ENCODE assay signal across 8 cellular contexts in the genomic region with DNA sequence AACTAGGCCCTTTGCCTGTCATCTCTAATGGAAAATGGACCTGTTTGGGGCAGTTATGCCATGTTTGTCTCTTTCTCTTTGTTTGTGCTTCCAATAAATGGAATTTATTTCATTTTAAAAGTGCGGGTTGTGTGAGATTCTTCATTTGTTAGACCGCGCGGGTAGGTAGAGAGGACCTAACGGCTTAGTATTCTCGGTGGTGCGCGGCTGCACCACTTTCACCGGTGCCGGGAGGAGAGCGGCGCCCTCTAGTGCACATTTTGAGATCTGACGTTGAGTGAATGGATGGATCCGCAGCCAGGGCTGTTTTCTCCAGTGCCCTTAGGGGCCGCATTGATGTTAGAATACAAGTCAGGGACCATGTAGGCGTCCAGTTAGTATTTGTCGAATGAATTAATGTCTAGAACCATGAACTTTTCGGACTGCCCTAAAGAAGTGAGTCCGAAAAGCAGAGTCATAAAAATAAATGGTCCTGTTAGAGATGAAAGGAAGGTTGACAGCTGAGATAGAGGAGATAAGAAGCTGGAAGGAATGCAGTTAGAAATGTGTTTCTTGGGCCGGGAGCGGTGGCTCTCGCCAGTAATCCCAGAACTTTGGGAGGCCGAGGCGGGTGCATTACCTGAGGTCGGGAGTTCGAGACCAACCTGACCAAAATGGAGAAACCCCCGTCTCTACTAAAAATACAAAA. TPM values are rescaled to one million over a fixed set of nuclear protein-coding genes. Genes with fewer than 3 reads are reported as not detected.
DNase-seq lines count a peak whose midpoint lies in the region; ATAC-seq, FAIRE-seq and TF ChIP-seq lines count a peak whose summit lies in the region.

No MANE protein-coding gene starts in this region.

- H3K36me3 ChIP-seq in psoas muscle (ENCODE audit: insufficient read depth in 1 of 2, low read depth in 1 of 2) = no peaks in the 10 kb centered on the region

- peak; percentile 77 for DNase-seq in GM12891 (ENCODE audit: insufficient read length, low spot score)
- peak; percentile 70 for DNase-seq in NCI-H1105 (lab: John Stamatoyannopoulos, UW)
- DNase-seq in SKM-1 (lab: John Stamatoyannopoulos, UW; ENCODE audit: unreplicated experiment) = peak; percentile 21
- DNase-seq in activated naive CD4-positive, alpha-beta T cell treated with anti-CD3 and anti-CD28 coated beads, Interleukin-2, amount 10 ng/mL, durations not matched to agents 7 days and 5 days = peak; percentile 89
- peak; percentile 88 for DNase-seq in Right ventricle myocardium inferior (ENCODE audit: missing footprints)
- peak; percentile 77 to 88 for DNase-seq in psoas muscle

- H3K27ac Mint-ChIP-seq in activated naive CD4-positive, alpha-beta T cell treated with anti-CD3 and anti-CD28 coated beads, Interleukin-2, amount 10 ng/mL, durations not matched to agents 7 days and 5 days = no peak overlapping the region

- no peak overlapping the region for H3K27ac ChIP-seq in psoas muscle

- peak; percentile 99 for ATAC-seq in HG02678 (IDR thresholded peaks at IDR 0.05; ENCODE audit: unreplicated experiment)
- peak; percentile 96 for ATAC-seq in Right ventricle myocardium inferior
- peak; percentile 91 to 100 (median 96) for ATAC-seq in psoas muscle
- no peak for ATAC-seq in GM18505 (IDR thresholded peaks at IDR 0.05; ENCODE audit: unreplicated experiment)

- CTCF ChIA-PET in activated naive CD4-positive, alpha-beta T cell treated with anti-CD3 and anti-CD28 coated beads, Interleukin-2, amount 10 ng/mL, durations not matched to agents 7 days and 5 days (lab: Charles Lee) = interaction anchor here (0.7 to 2.3 kb wide), 11 partner anchors 10 to 337 kb away, joined by 3 to 11 read pairs (median 3); a partner anchor contains a TSS

- H3K27me3 ChIP-seq in psoas muscle (ENCODE audit: insufficient read depth in 3 of 3, low read length in 2 of 3) = no peaks in the 10 kb centered on the region

- no peaks in the 10 kb centered on the region for H3K4me1 ChIP-seq in psoas muscle

- no peak for TF ChIP-seq POLR2A in GM12891 (IDR thresholded peaks at IDR 0.05; ENCODE audit: low read depth, low read length)
- no peak for TF ChIP-seq POLR2A in GM18505 (IDR thresholded peaks at IDR 0.05; ENCODE audit: borderline replicate concordance, extremely low read depth, insufficient read depth, insufficient read length)

- peak; percentile 93 for FAIRE-seq in GM12891 (lab: Jason Lieb, UNC)

- no peaks in the 10 kb centered on the region for H3K9me3 ChIP-seq in psoas muscle

- peak overlapping the region; percentile 6 for H3K4me3 ChIP-seq in psoas muscle

- H3K4me3 Mint-ChIP-seq in activated naive CD4-positive, alpha-beta T cell treated with anti-CD3 and anti-CD28 coated beads, Interleukin-2, amount 10 ng/mL, durations not matched to agents 7 days and 5 days = no peak overlapping the region

- no peaks in the 10 kb centered on the region for H3K9me3 Mint-ChIP-seq in activated naive CD4-positive, alpha-beta T cell treated with anti-CD3 and anti-CD28 coated beads, Interleukin-2, amount 10 ng/mL, durations not matched to agents 7 days and 5 days

- H3K4me1 Mint-ChIP-seq in activated naive CD4-positive, alpha-beta T cell treated with anti-CD3 and anti-CD28 coated beads, Interleukin-2, amount 10 ng/mL, durations not matched to agents 7 days and 5 days = peaks cover 13% of the 10 kb centered on the region

- 18 to 20% (median 19%) methylated on average over 27 of the region's 27 CpGs for WGBS in psoas muscle, 3 donors

- peaks cover 24% of the 10 kb centered on the region for H3K27me3 Mint-ChIP-seq in activated naive CD4-positive, alpha-beta T cell treated with anti-CD3 and anti-CD28 coated beads, Interleukin-2, amount 10 ng/mL, durations not matched to agents 7 days and 5 days

- peaks cover 1% of the 10 kb centered on the region for H3K36me3 Mint-ChIP-seq in activated naive CD4-positive, alpha-beta T cell treated with anti-CD3 and anti-CD28 coated beads, Interleukin-2, amount 10 ng/mL, durations not matched to agents 7 days and 5 days

- TF ChIP-seq CTCF in psoas muscle (IDR thresholded peaks at IDR 0.05) = peak; percentile 86

- intact Hi-C loops in Right ventricle myocardium inferior (cut with DNase I) = loop anchor here (5.0 kb wide), 2 partner anchors 64 to 134 kb away; no protein-coding TSS in a partner anchor
- intact Hi-C loops in psoas muscle (cut with DNase I) = loop anchor here in 1 of 2 donors (2.0 to 10.0 kb wide), 2 partner anchors 64 to 136 kb away; no protein-coding TSS in a partner anchor

TF ChIP-seq in GM12891, 5 proteins besides CTCF, POLR2A, EP300 and RAD21:
- TF ChIP-seq POU2F2 (IDR thresholded peaks at IDR 0.05; ENCODE audit: low read depth, low read length) = peak; percentile 25; the same call in 1 of the 2 replicates
- no peak for TF ChIP-seq PAX5 (IDR thresholded peaks at IDR 0.05; ENCODE audit: insufficient read depth, low read length, severe bottlenecking)
- TF ChIP-seq POLR2AphosphoS5 (IDR thresholded peaks at IDR 0.05; ENCODE audit: low read depth, low read length) = no peak
- no peak for TF ChIP-seq SPI1 (IDR thresholded peaks at IDR 0.05; ENCODE audit: low read depth, low read length)

RNA-seq across cellular contexts. Expression of a gene that starts 29.3 kb away (rescaled TPM):
- 4.8 TPM for polyA plus RNA-seq in GM12891 (2012; ENCODE audit: low read depth, missing spikeins)
- 14.9 TPM for total RNA-seq in Right ventricle myocardium inferior
- 10 to 100 TPM in 1 of 4 donors, 1 to 10 TPM in 3; 6.1 to 11.9 (median 7.0) TPM for total RNA-seq in psoas muscle
- polyA plus RNA-seq in psoas muscle = 1 to 10 TPM; 4.4 to 7.8 (median 4.7) TPM

RNA-seq across cellular contexts. Expression of a gene that starts 42.0 kb away (rescaled TPM):
- 9.7 TPM for polyA plus RNA-seq in GM12891 (2012; ENCODE audit: low read depth, missing spikeins)
- total RNA-seq in Right ventricle myocardium inferior = 3.3 TPM
- 1 to 10 TPM; 1.6 to 3.2 (median 2.8) TPM for total RNA-seq in psoas muscle
- polyA plus RNA-seq in psoas muscle = 1 to 10 TPM; 2.6 to 3.8 (median 3.7) TPM

RNA-seq across cellular contexts. Expression of a gene that starts 52.5 kb away (rescaled TPM):
- 94.0 TPM for polyA plus RNA-seq in GM12891 (2012; ENCODE audit: low read depth, missing spikeins)
- total RNA-seq in Right ventricle myocardium inferior (111 TPM), psoas muscle (100 to 1,000 TPM; 112 to 212 (median 137) TPM)
- polyA plus RNA-seq in psoas muscle = 100 to 1,000 TPM in 1 of 3 donors, 10 to 100 TPM in 2; 80.2 to 133 (median 83.2) TPM

Comparison
In these comparisons a context has a peak if more than half of its experiments do, and no peak if none do; other contexts are left out.
1. DNase-seq: peak in every context shown above with its lines; median percentile 89 in activated naive CD4-positive, alpha-beta T cell treated with anti-CD3 and anti-CD28 coated beads, Interleukin-2, amount 10 ng/mL, durations not matched to agents 7 days and 5 days; 88 in Right ventricle myocardium inferior; 82 in psoas muscle; 77 in GM12891; 70 in NCI-H1105; 21 in SKM-1.